In genomic region chr9:88991066-88992030, GRCh38 we compare ENCODE assay signal across 8 cellular contexts. TPM values are rescaled to one million over a fixed set of nuclear protein-coding genes. Genes with fewer than 3 reads are reported as not detected.
DNase-seq lines count a peak whose midpoint lies in the region; ATAC-seq and TF ChIP-seq lines count a peak whose summit lies in the region.

TSS of gene S1PR3 (plus strand) at chr9:88991468. CDS start at chr9:89001201, 9,733 bp downstream.

- TF ChIP-seq RAD21 in liver (IDR thresholded peaks at IDR 0.05): no peak

- peak within 1 kb of the TSS; percentile 70 for H3K4me3 Mint-ChIP-seq in Calu3 (ENCODE audit: low read depth, unreplicated experiment)

- H3K27me3 Mint-ChIP-seq in Calu3 (ENCODE audit: unreplicated experiment): peaks cover 4% of the 10 kb centered on the region

- peak; percentile 15 for DNase-seq in Calu3
- peak; percentile 51 for DNase-seq in RPMI7951 (ENCODE audit: low read depth)
- peak; percentile 66 for DNase-seq in choroid plexus epithelial cell (ENCODE audit: low read depth)
- DNase-seq in stimulated activated CD4-positive, alpha-beta T cell treated with anti-CD3 and anti-CD28 coated beads, TNF-alpha, amount 100 ng/mL, for 4 hours (ENCODE audit: low read depth in 3 of 3): peak in 2 of 3 experiments; percentile 35
- DNase-seq in NCI-H2107 (lab: John Stamatoyannopoulos, UW): no peak
- DNase-seq in activated gamma-delta T cell (lab: John Stamatoyannopoulos, UW): no peak

- peak within 1 kb of the TSS; percentile 88 for H3K4me3 ChIP-seq in choroid plexus epithelial cell (ENCODE audit: low read depth, low read length)
- peak within 1 kb of the TSS; percentile 41 to 64 (median 59) for H3K4me3 ChIP-seq in liver (ENCODE audit: low read depth in 1 of 3, low read length in 3 of 3)

- BruUV-seq in Calu3 (replicated peaks; lab: Mats Ljungman, UMichigan): no TSS peak

- H3K9me3 ChIP-seq in liver (ENCODE audit: control insufficient read depth in 4 of 4, low read length in 3 of 4): no peaks in the 10 kb centered on the region

- peaks cover 0 to 5% (median 2%) of the 10 kb centered on the region in 4 donors for H3K27me3 ChIP-seq in liver (ENCODE audit: control insufficient read depth in 4 of 4, insufficient read depth in 4 of 4, low read length in 3 of 4)

- no peak for ATAC-seq in HG02588 (IDR thresholded peaks at IDR 0.05; ENCODE audit: unreplicated experiment)

- no peaks in the 10 kb centered on the region for H3K4me1 Mint-ChIP-seq in Calu3 (ENCODE audit: low read depth, unreplicated experiment)

- no peaks in the 10 kb centered on the region for H3K36me3 ChIP-seq in liver (ENCODE audit: control insufficient read depth in 4 of 4, insufficient read depth in 3 of 4, low read depth in 1 of 4, low read length in 3 of 4)

- H3K4me1 ChIP-seq in liver (ENCODE audit: control insufficient read depth in 4 of 4, insufficient read depth in 4 of 4, low read length in 3 of 4): peaks cover 0 to 25% (median 19%) of the 10 kb centered on the region in 4 donors

- CTCF ChIA-PET in Calu3 (lab: Charles Lee): no interaction called here

- no peak within 1 kb of the TSS for H3K27ac Mint-ChIP-seq in Calu3 (ENCODE audit: unreplicated experiment)

- WGBS in liver: 2% methylated on average over 93 of the region's 93 CpGs

- H3K36me3 Mint-ChIP-seq in Calu3 (ENCODE audit: insufficient read depth, unreplicated experiment): no peaks in the 10 kb centered on the region

- no peaks in the 10 kb centered on the region for H3K9me3 Mint-ChIP-seq in Calu3 (ENCODE audit: low read depth, unreplicated experiment)

- no peak for TF ChIP-seq CTCF in Calu3 (IDR thresholded peaks at IDR 0.05; ENCODE audit: unreplicated experiment)
- TF ChIP-seq CTCF in choroid plexus epithelial cell (conservative IDR thresholded peaks at IDR 0.05; ENCODE audit: low read depth, low read length): no peak
- no peak for TF ChIP-seq CTCF in liver (IDR thresholded peaks at IDR 0.05; ENCODE audit: low read depth, low read length, missing input control)

- peak within 1 kb of the TSS; percentile 50 to 66 for H3K27ac ChIP-seq in liver (ENCODE audit: low read depth in 1 of 2, low read length in 2 of 2)

- H3K9ac ChIP-seq in liver (ENCODE audit: low read depth in 1 of 2, low read length in 2 of 2): no peak within 1 kb of the TSS

- intact Hi-C loops in Calu3 (cut with micrococcal nuclease; ENCODE audit: unreplicated experiment): no loop called here

TF ChIP-seq in liver, 16 proteins besides CTCF, POLR2A, EP300 and RAD21:
- no peak for TF ChIP-seq RXRA (IDR thresholded peaks at IDR 0.05)
- no peak for TF ChIP-seq HNF4G (IDR thresholded peaks at IDR 0.05)
- no peak for TF ChIP-seq JUND (IDR thresholded peaks at IDR 0.05)
- TF ChIP-seq HNF4A (conservative IDR thresholded peaks at IDR 0.05): no peak
- TF ChIP-seq, protein P1, sequence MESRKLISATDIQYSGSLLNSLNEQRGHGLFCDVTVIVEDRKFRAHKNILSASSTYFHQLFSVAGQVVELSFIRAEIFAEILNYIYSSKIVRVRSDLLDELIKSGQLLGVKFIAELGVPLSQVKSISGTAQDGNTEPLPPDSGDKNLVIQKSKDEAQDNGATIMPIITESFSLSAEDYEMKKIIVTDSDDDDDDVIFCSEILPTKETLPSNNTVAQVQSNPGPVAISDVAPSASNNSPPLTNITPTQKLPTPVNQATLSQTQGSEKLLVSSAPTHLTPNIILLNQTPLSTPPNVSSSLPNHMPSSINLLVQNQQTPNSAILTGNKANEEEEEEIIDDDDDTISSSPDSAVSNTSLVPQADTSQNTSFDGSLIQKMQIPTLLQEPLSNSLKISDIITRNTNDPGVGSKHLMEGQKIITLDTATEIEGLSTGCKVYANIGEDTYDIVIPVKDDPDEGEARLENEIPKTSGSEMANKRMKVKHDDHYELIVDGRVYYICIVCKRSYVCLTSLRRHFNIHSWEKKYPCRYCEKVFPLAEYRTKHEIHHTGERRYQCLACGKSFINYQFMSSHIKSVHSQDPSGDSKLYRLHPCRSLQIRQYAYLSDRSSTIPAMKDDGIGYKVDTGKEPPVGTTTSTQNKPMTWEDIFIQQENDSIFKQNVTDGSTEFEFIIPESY (IDR thresholded peaks at IDR 0.05): no peak
- no peak for TF ChIP-seq FOXA2 (IDR thresholded peaks at IDR 0.05)
- TF ChIP-seq GABPA (IDR thresholded peaks at IDR 0.05 in 1 of 2, conservative IDR thresholded peaks at IDR 0.05 in 1 of 2): no peak
- TF ChIP-seq, protein P2, sequence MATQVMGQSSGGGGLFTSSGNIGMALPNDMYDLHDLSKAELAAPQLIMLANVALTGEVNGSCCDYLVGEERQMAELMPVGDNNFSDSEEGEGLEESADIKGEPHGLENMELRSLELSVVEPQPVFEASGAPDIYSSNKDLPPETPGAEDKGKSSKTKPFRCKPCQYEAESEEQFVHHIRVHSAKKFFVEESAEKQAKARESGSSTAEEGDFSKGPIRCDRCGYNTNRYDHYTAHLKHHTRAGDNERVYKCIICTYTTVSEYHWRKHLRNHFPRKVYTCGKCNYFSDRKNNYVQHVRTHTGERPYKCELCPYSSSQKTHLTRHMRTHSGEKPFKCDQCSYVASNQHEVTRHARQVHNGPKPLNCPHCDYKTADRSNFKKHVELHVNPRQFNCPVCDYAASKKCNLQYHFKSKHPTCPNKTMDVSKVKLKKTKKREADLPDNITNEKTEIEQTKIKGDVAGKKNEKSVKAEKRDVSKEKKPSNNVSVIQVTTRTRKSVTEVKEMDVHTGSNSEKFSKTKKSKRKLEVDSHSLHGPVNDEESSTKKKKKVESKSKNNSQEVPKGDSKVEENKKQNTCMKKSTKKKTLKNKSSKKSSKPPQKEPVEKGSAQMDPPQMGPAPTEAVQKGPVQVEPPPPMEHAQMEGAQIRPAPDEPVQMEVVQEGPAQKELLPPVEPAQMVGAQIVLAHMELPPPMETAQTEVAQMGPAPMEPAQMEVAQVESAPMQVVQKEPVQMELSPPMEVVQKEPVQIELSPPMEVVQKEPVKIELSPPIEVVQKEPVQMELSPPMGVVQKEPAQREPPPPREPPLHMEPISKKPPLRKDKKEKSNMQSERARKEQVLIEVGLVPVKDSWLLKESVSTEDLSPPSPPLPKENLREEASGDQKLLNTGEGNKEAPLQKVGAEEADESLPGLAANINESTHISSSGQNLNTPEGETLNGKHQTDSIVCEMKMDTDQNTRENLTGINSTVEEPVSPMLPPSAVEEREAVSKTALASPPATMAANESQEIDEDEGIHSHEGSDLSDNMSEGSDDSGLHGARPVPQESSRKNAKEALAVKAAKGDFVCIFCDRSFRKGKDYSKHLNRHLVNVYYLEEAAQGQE (IDR thresholded peaks at IDR 0.05): no peak
- no peak for TF ChIP-seq FOXA1 (IDR thresholded peaks at IDR 0.05)
- TF ChIP-seq YY1 (IDR thresholded peaks at IDR 0.05): no peak
- no peak for TF ChIP-seq NR2F2 (IDR thresholded peaks at IDR 0.05)
- no peak for TF ChIP-seq TAF1 (conservative IDR thresholded peaks at IDR 0.05)
- TF ChIP-seq, protein P3, sequence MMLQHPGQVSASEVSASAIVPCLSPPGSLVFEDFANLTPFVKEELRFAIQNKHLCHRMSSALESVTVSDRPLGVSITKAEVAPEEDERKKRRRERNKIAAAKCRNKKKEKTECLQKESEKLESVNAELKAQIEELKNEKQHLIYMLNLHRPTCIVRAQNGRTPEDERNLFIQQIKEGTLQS (IDR thresholded peaks at IDR 0.05): no peak
- no peak for TF ChIP-seq MAX (IDR thresholded peaks at IDR 0.05)
- no peak for TF ChIP-seq EGR1 (IDR thresholded peaks at IDR 0.05; ENCODE audit: low read depth in 2 of 2)

RNA-seq across cellular contexts. Expression of gene S1PR3, which starts in this region (rescaled TPM):
- total RNA-seq in Calu3 (2022): 0.66 and 0.76 TPM in 2 replicates
- total RNA-seq in RPMI7951 (2014; rRNA removed; shearing (Covaris generic)): 12.6 and 16.8 TPM in 2 replicates
- 1 to 10 TPM; 2.9 to 4.5 TPM for total RNA-seq in liver
- 1 to 10 TPM; 1.4 to 2.9 TPM for polyA plus RNA-seq in liver

Comparison
In these comparisons a context has a peak if more than half of its experiments do, and no peak if none do; other contexts are left out.
1. Peak in DNase-seq in Calu3; RNA of the gene not detected or under 1 TPM.
2. DNase-seq: peak in RPMI7951 (single experiment), choroid plexus epithelial cell (single experiment) and stimulated activated CD4-positive, alpha-beta T cell treated with anti-CD3 and anti-CD28 coated beads, TNF-alpha, amount 100 ng/mL, for 4 hours (2 of 3); none in NCI-H2107 (single experiment) and activated gamma-delta T cell (single experiment).